ENCODE assay signal across 8 cellular contexts in the genomic region with DNA sequence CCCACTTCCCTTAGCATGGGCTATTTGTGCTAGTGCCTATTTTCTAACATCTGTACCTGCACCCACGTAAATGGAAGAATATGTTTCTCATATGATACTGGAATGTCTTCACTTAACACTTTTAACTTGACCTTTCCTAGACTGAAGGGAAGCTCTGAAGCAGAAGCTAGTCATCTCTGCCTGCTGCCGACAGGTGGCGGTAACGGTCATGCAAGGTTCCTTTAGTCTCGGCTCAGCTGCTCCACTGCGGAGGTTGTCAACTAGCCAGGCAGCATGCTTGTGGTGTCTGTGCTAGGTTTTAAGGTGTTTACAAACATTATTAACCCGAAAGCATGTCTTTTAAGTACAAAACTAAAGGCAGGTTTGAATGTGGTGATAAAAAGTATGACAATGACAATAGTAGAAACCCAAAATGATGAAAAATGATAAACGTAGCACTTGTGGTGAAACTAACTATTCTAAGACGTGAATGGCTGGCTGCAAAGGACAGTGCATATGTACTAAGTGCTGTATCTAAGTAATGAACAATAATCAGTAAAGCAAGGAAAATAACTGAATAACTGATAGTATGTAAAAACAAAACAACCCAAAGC.
A peak's percentile ranks its signal among the peaks of the same experiment; 100 is the strongest.
DNase-seq lines count a peak whose midpoint lies in the region; ATAC-seq, FAIRE-seq and TF ChIP-seq lines count a peak whose summit lies in the region.

No MANE protein-coding gene starts in this region.

- H3K4me2 ChIP-seq in A549 = no peak overlapping the region

- CTCF ChIA-PET in A549 (lab: Yijun Ruan, JAX) = interaction anchor here (0.6 to 5.2 kb wide), 25 partner anchors 11 to 608 kb away, joined by 3 to 42 read pairs (median 4); a partner anchor contains a TSS

- FAIRE-seq in A549 (lab: Jason Lieb, UNC) = peak; percentile 94

- H3K27me3 Mint-ChIP-seq in chondrocyte (ENCODE audit: low read depth) = peaks cover 27% of the 10 kb centered on the region

- no peaks in the 10 kb centered on the region for H3K9me3 ChIP-seq in A549

- no peak overlapping the region for H3K4me3 Mint-ChIP-seq in chondrocyte (ENCODE audit: unreplicated experiment)

- H3K27ac ChIP-seq in A549 = no peak overlapping the region

- TF ChIP-seq EP300 in A549 (IDR thresholded peaks at IDR 0.05) = no peak

- no peaks in the 10 kb centered on the region for H3K4me1 Mint-ChIP-seq in chondrocyte (ENCODE audit: low read depth)

- H3K4me1 ChIP-seq in A549 = peaks cover 19% of the 10 kb centered on the region

- no peaks in the 10 kb centered on the region for H3K9me3 Mint-ChIP-seq in chondrocyte (ENCODE audit: low read depth)

- TF ChIP-seq CTCF in A549 (IDR thresholded peaks at IDR 0.05) (peak; percentile 90), chondrocyte (IDR thresholded peaks at IDR 0.05) (peak; percentile 94)

- 21% methylated on average over 9 of the region's 9 CpGs for WGBS in A549 (ENCODE audit: missing lambda C conversion rate)

- H3K36me3 Mint-ChIP-seq in chondrocyte (ENCODE audit: low read depth) = no peaks in the 10 kb centered on the region

- no peak overlapping the region for H3K27ac Mint-ChIP-seq in chondrocyte (ENCODE audit: unreplicated experiment)

- TF ChIP-seq POLR2A in A549 (IDR thresholded peaks at IDR 0.05; ENCODE audit: low read length) = no peak

- POLR2A ChIA-PET in A549 (lab: Yijun Ruan, JAX) = interaction anchor here (1.0 kb wide), 1 partner anchor 118 kb away, joined by 4 read pairs; a partner anchor contains a TSS

- ATAC-seq in A549 (peak; percentile 96 to 97), GM18511 (IDR thresholded peaks at IDR 0.05; ENCODE audit: unreplicated experiment) (peak; percentile 96), HG02973 (IDR thresholded peaks at IDR 0.05; ENCODE audit: unreplicated experiment) (peak; percentile 94), left lobe of liver (peak; percentile 100)

- TF ChIP-seq RAD21 in A549 (conservative IDR thresholded peaks at IDR 0.05 in 1 of 2, IDR thresholded peaks at IDR 0.05 in 1 of 2) = peak; percentile 82 to 90

- peak; percentile 65 to 88 for DNase-seq in A549 (ENCODE audit: low read depth in 1 of 2, low spot score in 1 of 2)
- DNase-seq in NCI-H2029 (lab: John Stamatoyannopoulos, UW) = peak; percentile 30
- DNase-seq in UCSD-AML1 (lab: John Stamatoyannopoulos, UW; ENCODE audit: unreplicated experiment) = peak; percentile 45
- DNase-seq in chondrocyte (ENCODE audit: low spot score) = no peak
- peak; percentile 72 for DNase-seq in left lobe of liver (ENCODE audit: low spot score)
- peak; percentile 22 to 59 (median 25) for DNase-seq in stimulated activated CD4-positive, alpha-beta T cell treated with anti-CD3 and anti-CD28 coated beads, TNF-alpha, amount 100 ng/mL, for 24 hours (ENCODE audit: low read depth in 3 of 3)

- no peak overlapping the region for H3K4me3 ChIP-seq in A549

TF ChIP-seq in A549, 52 proteins besides CTCF, POLR2A, EP300 and RAD21:
- TF ChIP-seq, protein P1, sequence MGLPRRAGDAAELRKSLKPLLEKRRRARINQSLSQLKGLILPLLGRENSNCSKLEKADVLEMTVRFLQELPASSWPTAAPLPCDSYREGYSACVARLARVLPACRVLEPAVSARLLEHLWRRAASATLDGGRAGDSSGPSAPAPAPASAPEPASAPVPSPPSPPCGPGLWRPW (IDR thresholded peaks at IDR 0.05) = no peak
- peak; percentile 94 for TF ChIP-seq SMC3 (IDR thresholded peaks at IDR 0.05)
